ENCODE assay signal across 1 cellular context in the genomic region with DNA sequence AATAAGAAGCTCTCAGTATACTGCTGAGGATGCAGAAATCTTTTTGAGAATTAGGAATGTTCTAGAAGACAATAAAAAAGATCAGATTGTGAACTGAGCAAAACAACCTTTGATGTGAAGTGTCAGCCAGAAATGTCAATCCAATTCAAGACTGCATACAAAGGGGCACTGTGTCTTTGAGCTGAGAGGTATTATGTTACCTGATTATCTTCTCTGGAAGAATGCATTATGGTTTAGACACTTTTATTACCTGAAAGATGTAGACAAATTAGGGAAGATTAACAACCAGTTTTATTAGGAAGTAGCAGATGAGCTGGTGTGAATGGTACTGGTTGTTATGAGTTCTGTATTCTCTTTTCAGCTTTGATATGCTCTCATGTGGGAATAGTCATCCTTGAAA.
TF ChIP-seq lines count a peak whose summit lies in the region.

No MANE protein-coding gene starts in this region.

TF ChIP-seq in HCT116, 20 proteins besides CTCF, POLR2A, EP300 and RAD21 (continued from another document):
- TF ChIP-seq, protein P1, sequence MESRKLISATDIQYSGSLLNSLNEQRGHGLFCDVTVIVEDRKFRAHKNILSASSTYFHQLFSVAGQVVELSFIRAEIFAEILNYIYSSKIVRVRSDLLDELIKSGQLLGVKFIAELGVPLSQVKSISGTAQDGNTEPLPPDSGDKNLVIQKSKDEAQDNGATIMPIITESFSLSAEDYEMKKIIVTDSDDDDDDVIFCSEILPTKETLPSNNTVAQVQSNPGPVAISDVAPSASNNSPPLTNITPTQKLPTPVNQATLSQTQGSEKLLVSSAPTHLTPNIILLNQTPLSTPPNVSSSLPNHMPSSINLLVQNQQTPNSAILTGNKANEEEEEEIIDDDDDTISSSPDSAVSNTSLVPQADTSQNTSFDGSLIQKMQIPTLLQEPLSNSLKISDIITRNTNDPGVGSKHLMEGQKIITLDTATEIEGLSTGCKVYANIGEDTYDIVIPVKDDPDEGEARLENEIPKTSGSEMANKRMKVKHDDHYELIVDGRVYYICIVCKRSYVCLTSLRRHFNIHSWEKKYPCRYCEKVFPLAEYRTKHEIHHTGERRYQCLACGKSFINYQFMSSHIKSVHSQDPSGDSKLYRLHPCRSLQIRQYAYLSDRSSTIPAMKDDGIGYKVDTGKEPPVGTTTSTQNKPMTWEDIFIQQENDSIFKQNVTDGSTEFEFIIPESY (IDR thresholded peaks at IDR 0.05; ENCODE audit: extremely low read depth, insufficient replicate concordance, low read length) = no peak
- TF ChIP-seq CEBPB (IDR thresholded peaks at IDR 0.05; ENCODE audit: low read depth) = no peak
- TF ChIP-seq ZNF274 (IDR thresholded peaks at IDR 0.05; ENCODE audit: low read depth, low read length) = no peak
